1 cellular context compared by ENCODE assay signal in the genomic region with DNA sequence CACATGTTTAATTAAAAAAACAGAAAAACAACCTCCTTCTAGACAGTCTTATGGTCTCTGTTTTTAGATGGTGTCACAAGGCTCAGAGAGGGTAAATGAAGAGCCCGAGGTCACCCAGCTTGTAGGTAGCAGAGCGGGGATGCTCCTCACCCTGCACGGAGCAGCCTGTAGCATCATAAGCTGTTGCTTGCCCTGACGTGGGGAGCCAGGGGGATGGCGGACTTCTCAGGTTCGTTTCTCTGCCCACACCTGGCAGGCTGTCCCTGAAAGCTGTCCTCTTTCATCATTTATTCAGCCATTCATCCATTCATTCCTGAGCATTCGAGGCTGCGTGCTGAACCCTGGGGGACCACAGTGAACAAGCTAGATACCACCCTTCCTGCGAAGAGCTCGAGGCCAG.
TF ChIP-seq lines count a peak whose summit lies in the region.

No MANE protein-coding gene starts in this region.

TF ChIP-seq in K562, 482 proteins besides CTCF, POLR2A, EP300 and RAD21 (continued from another document):
- TF ChIP-seq, protein P1, sequence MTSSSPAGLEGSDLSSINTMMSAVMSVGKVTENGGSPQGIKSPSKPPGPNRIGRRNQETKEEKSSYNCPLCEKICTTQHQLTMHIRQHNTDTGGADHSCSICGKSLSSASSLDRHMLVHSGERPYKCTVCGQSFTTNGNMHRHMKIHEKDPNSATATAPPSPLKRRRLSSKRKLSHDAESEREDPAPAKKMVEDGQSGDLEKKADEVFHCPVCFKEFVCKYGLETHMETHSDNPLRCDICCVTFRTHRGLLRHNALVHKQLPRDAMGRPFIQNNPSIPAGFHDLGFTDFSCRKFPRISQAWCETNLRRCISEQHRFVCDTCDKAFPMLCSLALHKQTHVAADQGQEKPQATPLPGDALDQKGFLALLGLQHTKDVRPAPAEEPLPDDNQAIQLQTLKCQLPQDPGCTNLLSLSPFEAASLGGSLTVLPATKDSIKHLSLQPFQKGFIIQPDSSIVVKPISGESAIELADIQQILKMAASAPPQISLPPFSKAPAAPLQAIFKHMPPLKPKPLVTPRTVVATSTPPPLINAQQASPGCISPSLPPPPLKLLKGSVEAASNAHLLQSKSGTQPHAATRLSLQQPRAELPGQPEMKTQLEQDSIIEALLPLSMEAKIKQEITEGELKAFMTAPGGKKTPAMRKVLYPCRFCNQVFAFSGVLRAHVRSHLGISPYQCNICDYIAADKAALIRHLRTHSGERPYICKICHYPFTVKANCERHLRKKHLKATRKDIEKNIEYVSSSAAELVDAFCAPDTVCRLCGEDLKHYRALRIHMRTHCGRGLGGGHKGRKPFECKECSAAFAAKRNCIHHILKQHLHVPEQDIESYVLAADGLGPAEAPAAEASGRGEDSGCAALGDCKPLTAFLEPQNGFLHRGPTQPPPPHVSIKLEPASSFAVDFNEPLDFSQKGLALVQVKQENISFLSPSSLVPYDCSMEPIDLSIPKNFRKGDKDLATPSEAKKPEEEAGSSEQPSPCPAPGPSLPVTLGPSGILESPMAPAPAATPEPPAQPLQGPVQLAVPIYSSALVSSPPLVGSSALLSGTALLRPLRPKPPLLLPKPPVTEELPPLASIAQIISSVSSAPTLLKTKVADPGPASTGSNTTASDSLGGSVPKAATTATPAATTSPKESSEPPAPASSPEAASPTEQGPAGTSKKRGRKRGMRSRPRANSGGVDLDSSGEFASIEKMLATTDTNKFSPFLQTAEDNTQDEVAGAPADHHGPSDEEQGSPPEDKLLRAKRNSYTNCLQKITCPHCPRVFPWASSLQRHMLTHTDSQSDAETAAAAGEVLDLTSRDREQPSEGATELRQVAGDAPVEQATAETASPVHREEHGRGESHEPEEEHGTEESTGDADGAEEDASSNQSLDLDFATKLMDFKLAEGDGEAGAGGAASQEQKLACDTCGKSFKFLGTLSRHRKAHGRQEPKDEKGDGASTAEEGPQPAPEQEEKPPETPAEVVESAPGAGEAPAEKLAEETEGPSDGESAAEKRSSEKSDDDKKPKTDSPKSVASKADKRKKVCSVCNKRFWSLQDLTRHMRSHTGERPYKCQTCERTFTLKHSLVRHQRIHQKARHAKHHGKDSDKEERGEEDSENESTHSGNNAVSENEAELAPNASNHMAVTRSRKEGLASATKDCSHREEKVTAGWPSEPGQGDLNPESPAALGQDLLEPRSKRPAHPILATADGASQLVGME (CRISPR knock-in tag; IDR thresholded peaks at IDR 0.05), result 0 out of 2 replicates have a peak, but pooled peaks have one; percentile 12
